1 cellular context compared by ENCODE assay signal in genomic region chr5:162227075-162227474, GRCh38.
TF ChIP-seq lines count a peak whose summit lies in the region.

No MANE protein-coding gene starts in this region.

TF ChIP-seq in SK-N-SH treated with all-trans-retinoic acid at 6 μM for 48 hours, 23 proteins besides CTCF, POLR2A, EP300 and RAD21 (continued from another document):
- no peak for TF ChIP-seq CSDC2 (CRISPR knock-in tag; IDR thresholded peaks at IDR 0.05)
- no peak for TF ChIP-seq ZFP3 (CRISPR knock-in tag; IDR thresholded peaks at IDR 0.05)
- TF ChIP-seq BACH2 (CRISPR knock-in tag; IDR thresholded peaks at IDR 0.05; ENCODE audit: borderline replicate concordance): no peak
- TF ChIP-seq TOX (CRISPR knock-in tag; IDR thresholded peaks at IDR 0.05; ENCODE audit: borderline replicate concordance): no peak
- TF ChIP-seq PPARA (CRISPR knock-in tag; IDR thresholded peaks at IDR 0.05; ENCODE audit: borderline replicate concordance): no peak
- TF ChIP-seq ZNF8 (CRISPR knock-in tag; IDR thresholded peaks at IDR 0.05): no peak
- TF ChIP-seq CREB5 (CRISPR knock-in tag; IDR thresholded peaks at IDR 0.05; ENCODE audit: low read depth): no peak
- TF ChIP-seq ZNF70 (CRISPR knock-in tag; IDR thresholded peaks at IDR 0.05): no peak
